In the genomic region with DNA sequence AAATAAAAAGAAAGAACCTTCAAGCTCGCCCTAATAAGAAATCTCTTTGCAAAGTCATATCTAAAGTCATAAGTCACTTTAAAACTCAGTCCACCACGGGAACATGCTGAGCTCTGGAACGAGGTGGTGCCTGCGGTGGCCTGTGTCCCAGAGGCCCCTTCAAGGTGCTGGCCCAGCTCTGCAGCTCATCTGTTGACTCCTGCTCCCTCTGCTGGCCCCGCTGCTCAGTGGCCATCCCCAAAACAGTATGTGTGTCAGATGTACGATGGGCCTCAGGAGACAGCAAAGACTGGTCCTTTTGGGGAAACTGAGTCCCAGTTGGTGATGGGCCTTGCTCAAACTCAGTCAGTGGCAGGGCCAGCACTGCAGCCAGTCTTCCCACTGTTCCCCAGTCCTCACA, we compare ENCODE assay signal across 8 cellular contexts. TPM values are rescaled to one million over a fixed set of nuclear protein-coding genes. Genes with fewer than 3 reads are reported as not detected.
DNase-seq lines count a peak whose midpoint lies in the region; ATAC-seq and TF ChIP-seq lines count a peak whose summit lies in the region.

No MANE protein-coding gene starts in this region.

- H3K27ac ChIP-seq in vagina, result no peak overlapping the region

- H3K27me3 ChIP-seq in BE2C (no peaks in the 10 kb centered on the region), adipocyte (replicated peaks; ENCODE audit: control insufficient read depth, insufficient read depth, low read length) (peaks cover 28% of the 10 kb centered on the region), vagina (no peaks in the 10 kb centered on the region)

- H3K4me1 ChIP-seq in BE2C (no peaks in the 10 kb centered on the region), adipocyte (ENCODE audit: control insufficient read depth, insufficient read depth, low read length) (peaks cover 7% of the 10 kb centered on the region), vagina (no peaks in the 10 kb centered on the region)

- no peak for TF ChIP-seq POLR2A in vagina (IDR thresholded peaks at IDR 0.05)

- intact Hi-C loops in vagina (cut with DNase I), result loop anchor here (5.0 kb wide), 1 partner anchor 189 kb away; no protein-coding TSS in a partner anchor

- H3K4me3 ChIP-seq in BE2C (ENCODE audit: low read depth, low read length) (no peak overlapping the region), HFF-Myc (replicated peaks; ENCODE audit: low read depth, low read length) (no peak overlapping the region), adipocyte (ENCODE audit: low read length) (no peak overlapping the region), vagina (no peak overlapping the region)

- no peaks in the 10 kb centered on the region for H3K36me3 ChIP-seq in BE2C
- no peaks in the 10 kb centered on the region for H3K36me3 ChIP-seq in adipocyte (ENCODE audit: control insufficient read depth, insufficient read depth, low read length, severe bottlenecking)
- no peaks in the 10 kb centered on the region for H3K36me3 ChIP-seq in vagina

- TF ChIP-seq CTCF in BE2C (IDR thresholded peaks at IDR 0.05; ENCODE audit: low read depth, low read length), result peak; percentile 87
- peak; percentile 70 for TF ChIP-seq CTCF in HFF-Myc (IDR thresholded peaks at IDR 0.05; ENCODE audit: low read depth, low read length, missing control alignments)
- peak in 2 of 3 experiments; percentile 25 to 27 for TF ChIP-seq CTCF in vagina (IDR thresholded peaks at IDR 0.05)

- ATAC-seq in HG02610 (IDR thresholded peaks at IDR 0.05; ENCODE audit: unreplicated experiment), result no peak
- ATAC-seq in left lobe of liver, result no peak

- H3K9me3 ChIP-seq in BE2C (no peaks in the 10 kb centered on the region), adipocyte (ENCODE audit: control insufficient read depth, low read length) (no peaks in the 10 kb centered on the region), vagina (no peaks in the 10 kb centered on the region)

- DNase-seq in BE2C (peak; percentile 75), HFF-Myc (ENCODE audit: extremely low read depth, low read depth) (no peak), adipocyte (ENCODE audit: low read depth) (peak; percentile 82), islet precursor cell (peak; percentile 78), vagina (ENCODE audit: extremely low spot score in 2 of 2) (peak in 1 of 2 donors; percentile 77), DMS153 (lab: John Stamatoyannopoulos, UW) (no peak), left lobe of liver (ENCODE audit: low spot score) (no peak)

- peak overlapping the region; percentile 27 for H3K9ac ChIP-seq in adipocyte (ENCODE audit: low read length)

RNA-seq across cellular contexts. Expression of gene FOXB2, which starts 22.8 kb away (rescaled TPM):
- not detected for polyA plus RNA-seq in BE2C (2012; ENCODE audit: insufficient read depth, insufficient read length, low read depth)
- total RNA-seq in vagina (not detected), left lobe of liver (not detected)

Comparison
In these comparisons a context has a peak if more than half of its experiments do, and no peak if none do; other contexts are left out.
1. DNase-seq: peak in BE2C (single experiment), adipocyte (single experiment) and islet precursor cell (single experiment); none in HFF-Myc (single experiment), DMS153 (single experiment) and left lobe of liver (single experiment).
2. CTCF ChIP-seq: peak in every context shown above with its lines; median percentile 87 in BE2C; 70 in HFF-Myc; 26 in vagina.